In the genomic region with DNA sequence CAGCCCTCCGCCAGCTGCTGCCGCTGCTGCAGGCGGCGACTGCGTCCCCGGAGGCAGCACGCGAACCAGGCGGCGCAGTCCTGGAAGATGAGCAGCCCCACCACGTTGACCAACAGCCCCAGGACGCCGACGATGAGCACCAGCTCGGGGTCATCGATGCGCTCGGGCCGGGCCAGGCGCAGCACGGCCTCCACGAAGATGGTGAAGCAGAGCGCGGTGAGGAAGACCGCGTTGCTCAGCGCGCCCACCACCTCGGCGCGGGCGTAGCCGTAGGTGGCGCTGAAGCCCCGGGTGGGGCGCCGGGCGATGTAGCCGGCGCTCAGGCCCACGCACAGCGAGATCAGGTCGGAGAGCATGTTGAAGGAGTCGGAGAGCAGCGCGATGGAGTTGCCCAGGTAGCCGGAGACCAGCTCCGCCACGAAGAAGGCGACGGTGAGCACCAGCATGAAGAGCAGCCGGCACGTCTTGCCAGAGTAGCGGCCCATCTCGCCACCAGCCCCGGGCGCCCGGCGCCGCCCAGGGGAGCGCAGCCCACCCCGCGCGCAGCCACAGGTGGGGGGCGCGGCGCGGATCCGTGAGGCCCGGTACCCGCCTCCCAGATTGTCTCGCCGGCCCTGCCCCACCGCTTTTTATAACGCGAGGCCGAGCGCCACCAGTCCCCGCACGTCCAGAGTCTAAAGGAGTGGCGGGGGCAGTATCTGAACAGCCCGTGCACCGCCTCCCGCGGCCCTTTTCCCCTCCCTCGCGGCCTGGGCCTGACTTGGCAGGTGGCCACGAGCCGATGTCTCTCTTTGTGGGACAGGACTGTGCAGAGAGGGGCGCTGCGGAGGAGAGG, we compare ENCODE assay signal across 8 cellular contexts. TPM values are rescaled to one million over a fixed set of nuclear protein-coding genes. Genes with fewer than 3 reads are reported as not detected.
DNase-seq lines count a peak whose midpoint lies in the region; ATAC-seq and TF ChIP-seq lines count a peak whose summit lies in the region.

A gene (minus strand): TSS at position 602 of the 835 bp plus-strand sequence. CDS start 117 bp downstream, at position 485.

- H4K5ac ChIP-seq in IMR-90 (ENCODE audit: low read depth, low read length), result no peak within 1 kb of the TSS

- H3K23ac ChIP-seq in IMR-90 (ENCODE audit: low read depth, low read length), result no peak within 1 kb of the TSS

- peak; percentile 67 for ATAC-seq in IMR-90 (ENCODE audit: low read depth)

- dilution Hi-C loops in IMR-90 (cut with HindIII; ENCODE audit: low sequenced_read_pairs, unreplicated experiment), result no loop called here

- H3K27ac ChIP-seq in IMR-90 (ENCODE audit: insufficient read depth, low read length) (no peak within 1 kb of the TSS), sigmoid colon (no peak within 1 kb of the TSS)

- no peaks in the 10 kb centered on the region for H4K20me1 ChIP-seq in IMR-90 (ENCODE audit: insufficient read depth, low read length)

- POLR2A ChIA-PET in IMR-90 (lab: Charles Lee; ENCODE audit: unreplicated experiment), result no interaction called here

- no peak within 1 kb of the TSS for H4K91ac ChIP-seq in IMR-90 (ENCODE audit: insufficient read depth, low read depth, low read length)

- peak within 1 kb of the TSS; percentile 89 for H2AFZ ChIP-seq in IMR-90 (replicated peaks; ENCODE audit: low read length, poor library complexity)

- no peak for TF ChIP-seq EP300 in sigmoid colon (IDR thresholded peaks at IDR 0.05)

- no peak within 1 kb of the TSS for H2BK20ac ChIP-seq in IMR-90 (ENCODE audit: low read depth, low read length)

- H2BK15ac ChIP-seq in IMR-90 (ENCODE audit: low read depth, low read length), result no peak within 1 kb of the TSS

- peak; percentile 25 for DNase-seq in activated naive CD4-positive, alpha-beta T cell treated with anti-CD3 and anti-CD28 coated beads, Interleukin-2, amount 10 ng/mL, durations not matched to agents 7 days and 5 days
- no peak for DNase-seq in activated naive CD4-positive, alpha-beta T cell treated with Interleukin-2 at 50 U/mL for 16 hours
- DNase-seq in IMR-90, result no peak
- DNase-seq in anterior cingulate cortex (lab: John Stamatoyannopoulos, UW), result peak in 40 of 58 donors; percentile 4 to 59 (median 22)
- DNase-seq in sigmoid colon, result no peak
- DNase-seq in activated gamma-delta T cell treated with Interleukin-2 at 50 U/mL for 16 hours, result no peak
- DNase-seq in DMS114 treated with DMSO at 0.1 percent for 48 hours (lab: John Stamatoyannopoulos, UW; ENCODE audit: unreplicated experiment), result no peak

- WGBS in IMR-90 (ENCODE audit: extremely low coverage in 2 of 2, insufficient read length in 1 of 2), 2 experiments, result 2% methylated on average over 57 of the region's 91 CpGs; no CpG with 5 or more reads in 1 of the 2 experiments
- 1% methylated on average over 91 of the region's 91 CpGs for WGBS in sigmoid colon, 2 donors

- H3K18ac ChIP-seq in IMR-90 (ENCODE audit: low read depth, low read length), result no peak within 1 kb of the TSS

- H3K4ac ChIP-seq in IMR-90 (ENCODE audit: low read depth, low read length), result no peak within 1 kb of the TSS

- intact Hi-C loops in IMR-90 (cut with micrococcal nuclease), result no loop called here
- intact Hi-C loops in sigmoid colon (cut with DNase I), result no loop called here

- H3K9ac ChIP-seq in IMR-90 (ENCODE audit: low read depth, low read length) (no peak within 1 kb of the TSS), iPS-15b (ENCODE audit: low read depth, low read length) (no peak within 1 kb of the TSS)

- no peak within 1 kb of the TSS for H3K14ac ChIP-seq in IMR-90 (replicated peaks; ENCODE audit: low read depth, low read length)

- TF ChIP-seq RAD21 in IMR-90 (IDR thresholded peaks at IDR 0.05; ENCODE audit: low read length), result no peak

- H2AK5ac ChIP-seq in IMR-90 (ENCODE audit: low read depth, low read length), result no peak within 1 kb of the TSS

- no peaks in the 10 kb centered on the region for H3K79me1 ChIP-seq in IMR-90 (ENCODE audit: low read depth in 1 of 2, low read length in 2 of 2)

- no peak within 1 kb of the TSS for H3K27ac Mint-ChIP-seq in activated naive CD4-positive, alpha-beta T cell treated with anti-CD3 and anti-CD28 coated beads, Interleukin-2, amount 10 ng/mL, durations not matched to agents 7 days and 5 days

- H2AK9ac ChIP-seq in IMR-90 (replicated peaks; ENCODE audit: low read depth, low read length, poor library complexity), result no peak within 1 kb of the TSS

- H3K27me3 ChIP-seq in IMR-90 (ENCODE audit: control insufficient read depth, insufficient read depth, low read length) (peaks cover 24% of the 10 kb centered on the region), iPS-15b (ENCODE audit: control insufficient read depth, insufficient read depth, low read length) (peaks cover 39% of the 10 kb centered on the region), sigmoid colon (peaks cover 4 to 24% (median 19%) of the 10 kb centered on the region in 3 donors)

- no peak for TF ChIP-seq CTCF in IMR-90 (conservative IDR thresholded peaks at IDR 0.05; ENCODE audit: low read depth, low read length)
- no peak for TF ChIP-seq CTCF in sigmoid colon (IDR thresholded peaks at IDR 0.05)

- no peak within 1 kb of the TSS for H2BK120ac ChIP-seq in IMR-90 (ENCODE audit: low read depth, low read length)

- peaks cover 48% of the 10 kb centered on the region for H3K27me3 Mint-ChIP-seq in activated naive CD4-positive, alpha-beta T cell treated with anti-CD3 and anti-CD28 coated beads, Interleukin-2, amount 10 ng/mL, durations not matched to agents 7 days and 5 days

- BruUV-seq in IMR-90 (replicated peaks; lab: Mats Ljungman, UMichigan), result no TSS peak

- no peaks in the 10 kb centered on the region for H3K9me3 Mint-ChIP-seq in activated naive CD4-positive, alpha-beta T cell treated with anti-CD3 and anti-CD28 coated beads, Interleukin-2, amount 10 ng/mL, durations not matched to agents 7 days and 5 days

- peak within 1 kb of the TSS; percentile 59; the same call in 1 of the 2 replicates for H3K4me2 ChIP-seq in IMR-90 (ENCODE audit: low read depth, low read length)

- H3K9me3 ChIP-seq in IMR-90 (ENCODE audit: control insufficient read depth, insufficient read depth, low read length) (no peaks in the 10 kb centered on the region), iPS-15b (ENCODE audit: control insufficient read depth, insufficient read depth, low read length) (no peaks in the 10 kb centered on the region), sigmoid colon (no peaks in the 10 kb centered on the region)

- CTCF ChIA-PET in activated naive CD4-positive, alpha-beta T cell treated with anti-CD3 and anti-CD28 coated beads, Interleukin-2, amount 10 ng/mL, durations not matched to agents 7 days and 5 days (lab: Charles Lee), result no interaction called here
- CTCF ChIA-PET in IMR-90 (lab: Yijun Ruan, JAX), result no interaction called here

- no peaks in the 10 kb centered on the region for H3K4me1 ChIP-seq in IMR-90 (ENCODE audit: control insufficient read depth, insufficient read depth, low read length)
- H3K4me1 ChIP-seq in iPS-15b (ENCODE audit: control insufficient read depth, insufficient read depth, low read length), result no peaks in the 10 kb centered on the region
- peaks cover 0 to 12% (median 11%) of the 10 kb centered on the region in 4 donors for H3K4me1 ChIP-seq in sigmoid colon

- peak within 1 kb of the TSS; percentile 19; the same call in 1 of the 2 replicates for H3K4me3 ChIP-seq in IMR-90 (ENCODE audit: insufficient read depth, low read depth, low read length)
- H3K4me3 ChIP-seq in iPS-15b (ENCODE audit: low read depth, low read length), result peak within 1 kb of the TSS; percentile 69
- peak within 1 kb of the TSS in 3 of 4 donors; percentile 22 to 50 (median 41) for H3K4me3 ChIP-seq in sigmoid colon

- H4K8ac ChIP-seq in IMR-90 (ENCODE audit: low read depth in 2 of 2, low read length in 2 of 2), result no peak within 1 kb of the TSS

- H3K9me1 ChIP-seq in IMR-90 (ENCODE audit: insufficient read depth, low read length), result no peaks in the 10 kb centered on the region

- H2BK5ac ChIP-seq in IMR-90 (ENCODE audit: low read depth, low read length, poor library complexity, severe bottlenecking), result no peak within 1 kb of the TSS

- H3K36me3 ChIP-seq in IMR-90 (ENCODE audit: control insufficient read depth, insufficient read depth, low read length) (no peaks in the 10 kb centered on the region), iPS-15b (ENCODE audit: control insufficient read depth, insufficient read depth, low read length) (no peaks in the 10 kb centered on the region), sigmoid colon (no peaks in the 10 kb centered on the region)

- H3K4me1 Mint-ChIP-seq in activated naive CD4-positive, alpha-beta T cell treated with anti-CD3 and anti-CD28 coated beads, Interleukin-2, amount 10 ng/mL, durations not matched to agents 7 days and 5 days, result peaks cover 10% of the 10 kb centered on the region

- H3K36me3 Mint-ChIP-seq in activated naive CD4-positive, alpha-beta T cell treated with anti-CD3 and anti-CD28 coated beads, Interleukin-2, amount 10 ng/mL, durations not matched to agents 7 days and 5 days, result no peaks in the 10 kb centered on the region

- peak within 1 kb of the TSS; percentile 56 for H3K4me3 Mint-ChIP-seq in activated naive CD4-positive, alpha-beta T cell treated with anti-CD3 and anti-CD28 coated beads, Interleukin-2, amount 10 ng/mL, durations not matched to agents 7 days and 5 days

- TF ChIP-seq POLR2A in IMR-90 (IDR thresholded peaks at IDR 0.05; ENCODE audit: low read depth, low read length) (no peak), sigmoid colon (IDR thresholded peaks at IDR 0.05) (no peak)

- in situ Hi-C loops in IMR-90 (cut with MboI; ENCODE audit: low sequenced_read_pairs), result no loop called here

- H3K56ac ChIP-seq in IMR-90 (ENCODE audit: extremely low read depth, insufficient read depth, low read length), result no peak within 1 kb of the TSS

TF ChIP-seq in IMR-90, 13 proteins besides CTCF, POLR2A, EP300 and RAD21:
- TF ChIP-seq SMC3 (IDR thresholded peaks at IDR 0.05; ENCODE audit: low read depth, low read length) (no peak), NFE2L2 (IDR thresholded peaks at IDR 0.05; ENCODE audit: low read depth, low read length) (no peak), RFX5 (IDR thresholded peaks at IDR 0.05; ENCODE audit: low read depth, low read length) (no peak)
- TF ChIP-seq, protein P1, sequence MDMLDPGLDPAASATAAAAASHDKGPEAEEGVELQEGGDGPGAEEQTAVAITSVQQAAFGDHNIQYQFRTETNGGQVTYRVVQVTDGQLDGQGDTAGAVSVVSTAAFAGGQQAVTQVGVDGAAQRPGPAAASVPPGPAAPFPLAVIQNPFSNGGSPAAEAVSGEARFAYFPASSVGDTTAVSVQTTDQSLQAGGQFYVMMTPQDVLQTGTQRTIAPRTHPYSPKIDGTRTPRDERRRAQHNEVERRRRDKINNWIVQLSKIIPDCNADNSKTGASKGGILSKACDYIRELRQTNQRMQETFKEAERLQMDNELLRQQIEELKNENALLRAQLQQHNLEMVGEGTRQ (IDR thresholded peaks at IDR 0.05; ENCODE audit: low read depth, low read length), result no peak

RNA-seq across cellular contexts. Expression of the gene that starts here (rescaled TPM):
- total RNA-seq in IMR-90 (2012; rRNA removed) (not detected in 2 replicates), sigmoid colon (under 1 TPM in 1 of 4 donors, not detected in 3; 0.68 TPM)
- polyA plus RNA-seq in IMR-90 (2012; rRNA removed) (not detected in 2 replicates), sigmoid colon (1 to 10 TPM; 2.4 to 7.9 (median 4.6) TPM)
- not detected in 2 replicates for polyA plus RNA-seq in IMR-90 (2012; cell fraction: cytosol; rRNA removed)
- polyA plus RNA-seq in IMR-90 (2012; cell fraction: nucleus; rRNA removed; ENCODE audit: low replicate concordance), result not detected in 2 replicates

Comparison
In these comparisons a context has a peak if more than half of its experiments do, and no peak if none do; other contexts are left out.
1. DNase-seq: peak in activated naive CD4-positive, alpha-beta T cell treated with anti-CD3 and anti-CD28 coated beads, Interleukin-2, amount 10 ng/mL, durations not matched to agents 7 days and 5 days (single experiment) and anterior cingulate cortex (40 of 58); none in activated naive CD4-positive, alpha-beta T cell treated with Interleukin-2 at 50 U/mL for 16 hours (single experiment), IMR-90 (single experiment), sigmoid colon (single experiment), activated gamma-delta T cell treated with Interleukin-2 at 50 U/mL for 16 hours (single experiment) and DMS114 treated with DMSO at 0.1 percent for 48 hours (single experiment).
2. Peak in ATAC-seq, H3K4me3 ChIP-seq and H3K4me2 ChIP-seq in IMR-90; RNA of the gene not detected or under 1 TPM.
3. H3K4me3 ChIP-seq: peak in every context shown above with its lines; median percentile 69 in iPS-15b; 41 in sigmoid colon; 19 in IMR-90.